8 cellular contexts compared by ENCODE assay signal in genomic region chr17:59565959-59566324, GRCh38. TPM values are rescaled to one million over a fixed set of nuclear protein-coding genes. Genes with fewer than 3 reads are reported as not detected.
DNase-seq lines count a peak whose midpoint lies in the region; ATAC-seq and TF ChIP-seq lines count a peak whose summit lies in the region.

No MANE protein-coding gene starts in this region.

- intact Hi-C loops in CD14-positive monocyte (cut with micrococcal nuclease) = no loop called here

- peak overlapping the region; percentile 81 for H3K4me2 ChIP-seq in KMS-11

- ATAC-seq in GM21367 (IDR thresholded peaks at IDR 0.05; ENCODE audit: unreplicated experiment) = peak; percentile 61

- no peaks in the 10 kb centered on the region for H3K36me3 ChIP-seq in KMS-11 (ENCODE audit: insufficient read depth)
- peaks cover 22% of the 10 kb centered on the region for H3K36me3 ChIP-seq in neuron (ENCODE audit: insufficient read depth, low read length)
- H3K36me3 ChIP-seq in suprapubic skin = peaks cover 3% of the 10 kb centered on the region

- peak overlapping the region; percentile 56 for H3K27ac ChIP-seq in KMS-11
- peak overlapping the region; percentile 85 for H3K27ac ChIP-seq in suprapubic skin

- DNase-seq in CD14-positive monocyte (ENCODE audit: low spot score) (peak; percentile 64), SHP77 treated with DMSO at 0.1 percent for 48 hours (lab: John Stamatoyannopoulos, UW) (peak; percentile 38), foreskin melanocyte (peak; percentile 63), suprapubic skin (ENCODE audit: low spot score in 2 of 2) (peak in 1 of 2 donors; percentile 62)
- DNase-seq in activated naive CD4-positive, alpha-beta T cell treated with Interleukin-2 at 50 U/mL for 16 hours = peak; percentile 55

- peak overlapping the region; percentile 62; the same call in 1 of the 2 replicates for H3K9ac ChIP-seq in KMS-11

- TF ChIP-seq EP300 in suprapubic skin (IDR thresholded peaks at IDR 0.05) = no peak

- H3K27ac Mint-ChIP-seq in CD14-positive monocyte = peak overlapping the region; percentile 98 to 100 (median 99)

- H3K9me3 ChIP-seq in neuron (ENCODE audit: low read length) (no peaks in the 10 kb centered on the region), suprapubic skin (no peaks in the 10 kb centered on the region)

- peaks cover 7 to 9% of the 10 kb centered on the region in 2 donors for H3K36me3 Mint-ChIP-seq in CD14-positive monocyte

- no peak for TF ChIP-seq POLR2A in suprapubic skin (IDR thresholded peaks at IDR 0.05)

- H3K4me3 Mint-ChIP-seq in CD14-positive monocyte = peak overlapping the region; percentile 100

- H3K27me3 ChIP-seq in KMS-11 (ENCODE audit: insufficient read depth, low read depth) = no peaks in the 10 kb centered on the region
- no peaks in the 10 kb centered on the region for H3K27me3 ChIP-seq in neuron (ENCODE audit: insufficient read depth, low read length)
- no peaks in the 10 kb centered on the region for H3K27me3 ChIP-seq in suprapubic skin

- TF ChIP-seq CTCF in CD14-positive monocyte (IDR thresholded peaks at IDR 0.05) (no peak), KMS-11 (conservative IDR thresholded peaks at IDR 0.05; ENCODE audit: low read depth, low read length) (no peak), suprapubic skin (IDR thresholded peaks at IDR 0.05) (no peak)

- peak overlapping the region; percentile 40 for H3K4me3 ChIP-seq in KMS-11 (IDR thresholded peaks at IDR 0.05; ENCODE audit: insufficient read depth, low read depth, low read length)
- H3K4me3 ChIP-seq in neuron (ENCODE audit: low read length) = peak overlapping the region; percentile 86
- peak overlapping the region; percentile 96 for H3K4me3 ChIP-seq in suprapubic skin

- H2AFZ ChIP-seq in KMS-11 (ENCODE audit: low read depth) = peak overlapping the region; percentile 99
- H2AFZ ChIP-seq in neuron (ENCODE audit: low read depth, low read length) = peak overlapping the region; percentile 89

- H3K9me3 Mint-ChIP-seq in CD14-positive monocyte = peaks cover 0 to 6% (median 2%) of the 10 kb centered on the region in 7 donors

- peaks cover 0 to 2% (median 0%) of the 10 kb centered on the region in 3 donors for H3K27me3 Mint-ChIP-seq in CD14-positive monocyte (ENCODE audit: low read depth in 3 of 3)

- H3K4me1 Mint-ChIP-seq in CD14-positive monocyte = peaks cover 17% of the 10 kb centered on the region

- WGBS in suprapubic skin = 0% methylated on average over 9 of the region's 9 CpGs

- H3K4me1 ChIP-seq in KMS-11 (ENCODE audit: low read depth, poor library complexity, severe bottlenecking) = peaks cover 15% of the 10 kb centered on the region
- peaks cover 7% of the 10 kb centered on the region for H3K4me1 ChIP-seq in neuron (ENCODE audit: insufficient read depth, low read length)
- H3K4me1 ChIP-seq in suprapubic skin = peaks cover 19% of the 10 kb centered on the region

- H4K20me1 ChIP-seq in KMS-11 (ENCODE audit: insufficient read depth) = no peaks in the 10 kb centered on the region

- H3K79me2 ChIP-seq in KMS-11 (ENCODE audit: insufficient read depth, low read depth) = peaks cover 25% of the 10 kb centered on the region; the same call in 1 of the 2 replicates

RNA-seq across cellular contexts. Expression of gene DHX40, which starts 0.5 kb away (rescaled TPM):
- polyA plus RNA-seq in CD14-positive monocyte = 10 to 100 TPM; 21.0 to 22.0 TPM
- 10 to 100 TPM; 30.6 to 42.9 (median 37.4) TPM for total RNA-seq in suprapubic skin

RNA-seq across cellular contexts. Expression of gene CLTC, which starts 53.8 kb away (rescaled TPM):
- polyA plus RNA-seq in CD14-positive monocyte = 100 to 1,000 TPM in 1 of 2 donors, 10 to 100 TPM in 1; 63.3 to 102 TPM
- total RNA-seq in suprapubic skin = 100 to 1,000 TPM in 3 of 4 donors, 10 to 100 TPM in 1; 99.2 to 178 (median 152) TPM

Comparison
In these comparisons a context has a peak if more than half of its experiments do, and no peak if none do; other contexts are left out.
1. H3K4me3 ChIP-seq: peak in every context shown above with its lines; median percentile 96 in suprapubic skin; 86 in neuron; 40 in KMS-11.